ENCODE assay signal across 21 cellular contexts in the genomic region with DNA sequence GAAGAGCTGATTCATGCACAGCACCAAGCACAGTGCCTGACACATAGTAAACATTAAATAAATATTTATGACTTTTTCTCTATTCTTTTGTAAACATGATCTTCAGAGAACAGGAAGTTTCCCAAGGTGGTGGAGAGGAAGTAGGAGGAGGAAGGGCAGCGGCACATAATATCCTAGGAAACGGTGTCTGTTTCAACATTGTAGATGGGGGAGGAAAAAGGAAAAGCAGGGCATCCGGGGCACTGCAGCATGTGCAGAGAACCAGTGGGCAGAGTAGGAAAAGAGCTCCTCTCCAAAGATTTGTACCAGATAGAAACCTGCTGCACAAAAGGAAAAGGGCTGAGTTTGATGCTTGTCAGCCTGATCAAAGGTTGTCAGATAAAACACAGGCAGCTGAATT.
A peak's percentile ranks its signal among the peaks of the same experiment; 100 is the strongest.
DNase-seq lines count a peak whose midpoint lies in the region; ATAC-seq and TF ChIP-seq lines count a peak whose summit lies in the region.
"Had no signal": no experiment of that assay in that cellular context is flagged by ENCODE, and none has a peak within 500 bp of the region (broad histone marks: within the 10 kb centered on the region; RNA-seq: fewer than 3 reads in every experiment).

No MANE protein-coding gene starts in this region.

- H4K20me1 ChIP-seq in PC-3 (ENCODE audit: low read length): no peaks in the 10 kb centered on the region
- H4K20me1 ChIP-seq: BLaER1 treated with 17β-estradiol and CSF1 and Interleukin-3, amounts not matched to agents 10 nM and 100 nM had no signal

- H3K4me2 ChIP-seq in PC-3 (ENCODE audit: low read length): no peak overlapping the region
- H3K4me2 ChIP-seq: A549 had no signal

- H3K27me3 Mint-ChIP-seq in endothelial cell (ENCODE audit: unreplicated experiment): peaks cover 1% of the 10 kb centered on the region
- H3K27me3 Mint-ChIP-seq: B cell; CD4-positive, alpha-beta T cell had no signal

- H3K9me2 ChIP-seq in PC-3 (replicated peaks; ENCODE audit: low read length): no peaks in the 10 kb centered on the region

- H3K27ac ChIP-seq in PC-3 (ENCODE audit: low read length) (no peak overlapping the region), dorsolateral prefrontal cortex (no peak overlapping the region)
- H3K27ac ChIP-seq: 22Rv1; A549; BLaER1 treated with 17β-estradiol and CSF1 and Interleukin-3, amounts not matched to agents 10 nM and 100 nM; C4-2B had no signal

- intact Hi-C loops in PC-3 (cut with micrococcal nuclease): no loop called here
- intact Hi-C loops in dorsolateral prefrontal cortex (cut with DNase I): no loop called here

- H3K9me3 ChIP-seq in PC-3 (ENCODE audit: low read length): no peaks in the 10 kb centered on the region
- H3K9me3 ChIP-seq: A549; BLaER1 treated with 17β-estradiol and CSF1 and Interleukin-3, amounts not matched to agents 10 nM and 100 nM; Caco-2 had no signal

- peaks cover 3% of the 10 kb centered on the region for H3K36me3 Mint-ChIP-seq in endothelial cell (ENCODE audit: low read depth, unreplicated experiment)
- H3K36me3 Mint-ChIP-seq: CD8-positive, alpha-beta T cell had no signal

- peaks cover 9% of the 10 kb centered on the region for H3K4me1 Mint-ChIP-seq in endothelial cell (ENCODE audit: unreplicated experiment)
- H3K4me1 Mint-ChIP-seq: B cell had no signal

- ATAC-seq in PC-3: no peak; the same call in 1 of the 2 replicates
- ATAC-seq in HG03432 (IDR thresholded peaks at IDR 0.05; ENCODE audit: unreplicated experiment): no peak
- ATAC-seq: A549; CD8-positive, alpha-beta T cell; GM12878 had no signal

- POLR2A ChIA-PET in PC-3 (lab: Charles Lee; ENCODE audit: unreplicated experiment): no interaction called here

- TF ChIP-seq CTCF in PC-3 (conservative IDR thresholded peaks at IDR 0.05; ENCODE audit: low read depth, low read length): no peak
- no peak for TF ChIP-seq CTCF in endothelial cell (IDR thresholded peaks at IDR 0.05; ENCODE audit: unreplicated experiment)
- no peak for TF ChIP-seq CTCF in dorsolateral prefrontal cortex (IDR thresholded peaks at IDR 0.05 in 54 of 56, conservative IDR thresholded peaks at IDR 0.05 in 2 of 56; ENCODE audit: low read depth in 1 of 56, partially characterized antibody in 56 of 56)

- H2AFZ ChIP-seq in PC-3 (ENCODE audit: low read length): 0 out of 2 replicates have a peak overlapping the region, but pooled peaks have one; percentile 30

- H3K4me3 Mint-ChIP-seq in endothelial cell (ENCODE audit: unreplicated experiment): no peak overlapping the region
- H3K4me3 Mint-ChIP-seq: B cell; CD4-positive, alpha-beta T cell; CD8-positive, alpha-beta T cell had no signal

- H3K9me3 Mint-ChIP-seq in endothelial cell (ENCODE audit: unreplicated experiment): no peaks in the 10 kb centered on the region

- no peak overlapping the region for H3K9ac ChIP-seq in PC-3 (ENCODE audit: low read length)
- H3K9ac ChIP-seq: BLaER1 treated with 17β-estradiol and CSF1 and Interleukin-3, amounts not matched to agents 10 nM and 100 nM had no signal

- H3K4me3 ChIP-seq in PC-3 (ENCODE audit: low read length) (no peak overlapping the region), dorsolateral prefrontal cortex (no peak overlapping the region)
- H3K4me3 ChIP-seq: A549; BLaER1 treated with 17β-estradiol and CSF1 and Interleukin-3, amounts not matched to agents 10 nM and 100 nM; GM12878 had no signal

- no peaks in the 10 kb centered on the region for H3F3A ChIP-seq in PC-3 (ENCODE audit: low read length, unreplicated experiment)

- 0 out of 2 replicates have a peak, but pooled peaks cover 5% of the 10 kb centered on the region for H3K4me1 ChIP-seq in PC-3 (ENCODE audit: insufficient read depth, low read length)
- H3K4me1 ChIP-seq: A549, Caco-2 had no signal

- peak overlapping the region; percentile 91 for H3K27ac Mint-ChIP-seq in endothelial cell (ENCODE audit: unreplicated experiment)
- H3K27ac Mint-ChIP-seq: B cell; CD4-positive, alpha-beta T cell; CD8-positive, alpha-beta T cell had no signal

- no peaks in the 10 kb centered on the region for H3K79me2 ChIP-seq in PC-3 (ENCODE audit: low read length)

- H3K27me3 ChIP-seq in PC-3 (ENCODE audit: low read length) (no peaks in the 10 kb centered on the region), dorsolateral prefrontal cortex (no peaks in the 10 kb centered on the region)
- H3K27me3 ChIP-seq: BLaER1 treated with 17β-estradiol and CSF1 and Interleukin-3, amounts not matched to agents 10 nM and 100 nM had no signal

- CTCF ChIA-PET in PC-3 (lab: Charles Lee): no interaction called here

- no peaks in the 10 kb centered on the region for H3K36me3 ChIP-seq in PC-3 (ENCODE audit: low read depth, low read length)
- H3K36me3 ChIP-seq: BLaER1 treated with 17β-estradiol and CSF1 and Interleukin-3, amounts not matched to agents 10 nM and 100 nM had no signal

- DNase-seq in Kasumi-1 (lab: John Stamatoyannopoulos, UW) (peak; percentile 22 to 23), PC-3 (peak; percentile 18), endothelial cell (ENCODE audit: low spot score) (peak; percentile 28), dorsolateral prefrontal cortex (no peak), NCI-H526 treated with DMSO at 0.1 percent for 48 hours (lab: John Stamatoyannopoulos, UW) (no peak)
- DNase-seq: AML-193; Caco-2; Calu3; CD4-positive, alpha-beta T cell; CD8-positive, alpha-beta T cell; DMS79; DND-41; EL; GDM1 had no signal

- BruUV-seq in PC-3 (replicated peaks; lab: Mats Ljungman, UMichigan): no TSS peak

Comparison
In these comparisons a context has a peak if more than half of its experiments do, and no peak if none do; other contexts are left out.
1. DNase-seq: peak in Kasumi-1 (2 of 2), PC-3 (single experiment) and endothelial cell (single experiment); none in dorsolateral prefrontal cortex (0 of 10) and NCI-H526 treated with DMSO at 0.1 percent for 48 hours (single experiment).